8 cellular contexts compared by ENCODE assay signal in the genomic region with DNA sequence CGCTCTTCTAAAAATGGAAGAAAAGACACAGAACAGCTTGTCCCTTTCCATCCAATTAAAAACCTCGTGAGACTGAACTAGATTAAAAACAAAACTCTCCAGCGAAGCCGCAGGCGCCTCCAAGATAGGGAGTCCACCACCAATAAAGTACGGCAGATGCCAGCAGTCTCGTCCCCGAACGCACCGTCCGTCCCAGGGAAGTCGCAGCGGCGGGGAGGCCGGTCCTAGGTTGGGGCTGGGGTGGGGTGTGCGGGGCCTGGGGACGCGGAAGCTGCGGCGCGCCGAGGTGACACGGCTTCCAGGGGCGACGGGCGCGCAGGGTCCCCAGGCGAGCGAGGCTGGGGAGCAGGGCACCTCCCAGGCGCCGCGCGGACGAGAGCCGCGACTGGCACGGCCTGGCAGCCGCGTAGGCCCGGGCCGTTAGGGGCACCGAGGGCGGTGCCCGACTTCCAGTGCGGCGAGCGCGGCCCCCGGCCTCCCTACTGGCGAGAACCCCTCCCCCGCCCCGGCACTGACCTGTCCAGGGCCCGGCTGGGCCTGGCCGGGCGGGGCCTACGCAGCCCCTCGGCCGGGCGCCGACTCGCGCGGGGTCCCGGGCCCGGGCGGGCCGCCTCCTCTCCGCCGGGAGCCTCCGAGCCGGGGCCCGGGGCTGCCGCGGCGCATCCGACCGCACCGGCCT. TPM values are rescaled to one million over a fixed set of nuclear protein-coding genes. Genes with fewer than 3 reads are reported as not detected.
DNase-seq lines count a peak whose midpoint lies in the region; ATAC-seq, FAIRE-seq and TF ChIP-seq lines count a peak whose summit lies in the region.

No MANE protein-coding gene starts in this region.

- peak; percentile 37 for ATAC-seq in GM19438 (IDR thresholded peaks at IDR 0.05; ENCODE audit: low read depth, unreplicated experiment)
- peak; percentile 33 for ATAC-seq in HG03520 (IDR thresholded peaks at IDR 0.05; ENCODE audit: unreplicated experiment)
- ATAC-seq in left lung = peak; percentile 36

- H3K4me1 Mint-ChIP-seq in CD4-positive, alpha-beta memory T cell = peaks cover 25 to 58% (median 43%) of the 10 kb centered on the region in 4 donors

- TF ChIP-seq CTCF in bronchial epithelial cell (IDR thresholded peaks at IDR 0.05; ENCODE audit: insufficient read depth, low read length, severe bottlenecking) = no peak
- TF ChIP-seq CTCF in left lung (IDR thresholded peaks at IDR 0.05) = no peak

- no peak for FAIRE-seq in bronchial epithelial cell (lab: Jason Lieb, UNC)

- peak overlapping the region; percentile 77 to 98 (median 87) for H3K27ac Mint-ChIP-seq in CD4-positive, alpha-beta memory T cell

- intact Hi-C loops in CD4-positive, alpha-beta memory T cell (cut with micrococcal nuclease) = loop anchor here (2.0 to 5.0 kb wide), 3 partner anchors 52 to 698 kb away; a partner anchor contains a TSS
- intact Hi-C loops in left lung (cut with DNase I) = no loop called here

- peak overlapping the region; percentile 54 to 66 for H3K4me3 ChIP-seq in CD4-positive, alpha-beta memory T cell (ENCODE audit: low read length in 2 of 2)
- H3K4me3 ChIP-seq in bronchial epithelial cell (ENCODE audit: low read depth, low read length) (peak overlapping the region; percentile 79), left lung (peak overlapping the region; percentile 74 to 91)

- H3K27me3 Mint-ChIP-seq in CD4-positive, alpha-beta memory T cell = no peaks in the 10 kb centered on the region

- peaks cover 47% of the 10 kb centered on the region for H3K4me1 ChIP-seq in CD4-positive, alpha-beta memory T cell (ENCODE audit: insufficient read depth, low read length)
- peaks cover 34 to 52% of the 10 kb centered on the region in 2 donors for H3K4me1 ChIP-seq in left lung

- no peaks in the 10 kb centered on the region for H3K9me3 ChIP-seq in CD4-positive, alpha-beta memory T cell (ENCODE audit: control insufficient read depth in 1 of 2, low read length in 2 of 2)
- no peaks in the 10 kb centered on the region for H3K9me3 ChIP-seq in left lung

- POLR2A ChIA-PET in CD4-positive, alpha-beta memory T cell (lab: Charles Lee; ENCODE audit: partially characterized antibody) = interaction anchor here (0.8 to 3.1 kb wide), 13 partner anchors 10 to 698 kb away, joined by 3 to 17 read pairs (median 3); a partner anchor contains a TSS

- CTCF ChIA-PET in CD4-positive, alpha-beta memory T cell (lab: Charles Lee; ENCODE audit: partially characterized antibody) = interaction anchor here (0.8 to 2.4 kb wide), 2 partner anchors 19 to 53 kb away, joined by 4 to 16 read pairs; no protein-coding TSS in a partner anchor

- peak overlapping the region; percentile 52 for H3K27ac ChIP-seq in CD4-positive, alpha-beta memory T cell (ENCODE audit: low read depth, low read length)
- H3K27ac ChIP-seq in left lung = peak overlapping the region; percentile 96 to 97

- no peaks in the 10 kb centered on the region for H3K27me3 ChIP-seq in CD4-positive, alpha-beta memory T cell (ENCODE audit: insufficient read depth, low read length)
- no peaks in the 10 kb centered on the region for H3K27me3 ChIP-seq in bronchial epithelial cell (ENCODE audit: control insufficient read depth, insufficient read depth, low read length)
- no peaks in the 10 kb centered on the region for H3K27me3 ChIP-seq in left lung

- no peaks in the 10 kb centered on the region for H3K36me3 ChIP-seq in CD4-positive, alpha-beta memory T cell (ENCODE audit: insufficient read depth, low read length)
- H3K36me3 ChIP-seq in bronchial epithelial cell (ENCODE audit: control insufficient read depth, insufficient read depth, low read length) (peaks cover 3% of the 10 kb centered on the region), left lung (peaks cover 0 to 13% of the 10 kb centered on the region in 2 donors)

- H3K4me3 Mint-ChIP-seq in CD4-positive, alpha-beta memory T cell = peak overlapping the region; percentile 81 to 98 (median 95)

- peaks cover 0 to 2% (median 0%) of the 10 kb centered on the region in 8 donors for H3K9me3 Mint-ChIP-seq in CD4-positive, alpha-beta memory T cell

- DNase-seq in CD4-positive, alpha-beta memory T cell = peak; percentile 37 to 61 (median 45)
- peak; percentile 43 for DNase-seq in UCSD-AML1 (lab: John Stamatoyannopoulos, UW; ENCODE audit: unreplicated experiment)
- DNase-seq in bronchial epithelial cell (ENCODE audit: low read depth) = no peak
- peak; percentile 59 to 92 for DNase-seq in left lung
- DNase-seq in stimulated activated CD4-positive, alpha-beta T cell treated with anti-CD3 and anti-CD28 coated beads, Interleukin-4, amount 100 ng/mL, for 48 hours (ENCODE audit: low read depth in 2 of 2) = peak; percentile 34 to 36
- DNase-seq in SHP77 treated with DMSO at 0.1 percent for 48 hours (lab: John Stamatoyannopoulos, UW) = no peak

- peaks cover 0 to 15% of the 10 kb centered on the region in 2 donors for H3K36me3 Mint-ChIP-seq in CD4-positive, alpha-beta memory T cell

RNA-seq across cellular contexts. Expression of a gene that starts 28.3 kb away (rescaled TPM):
- total RNA-seq in CD4-positive, alpha-beta memory T cell = not detected
- polyA plus RNA-seq in CD4-positive, alpha-beta memory T cell = not detected
- total RNA-seq in bronchial epithelial cell = not detected in 2 replicates
- total RNA-seq in left lung = not detected

Comparison
In these comparisons a context has a peak if more than half of its experiments do, and no peak if none do; other contexts are left out.
1. DNase-seq: peak in CD4-positive, alpha-beta memory T cell (5 of 5), UCSD-AML1 (single experiment), left lung (2 of 2) and stimulated activated CD4-positive, alpha-beta T cell treated with anti-CD3 and anti-CD28 coated beads, Interleukin-4, amount 100 ng/mL, for 48 hours (2 of 2); none in bronchial epithelial cell (single experiment) and SHP77 treated with DMSO at 0.1 percent for 48 hours (single experiment).
2. Peak in every context shown above with its lines, with median percentiles within 50 percentile points of each other: H3K4me3 ChIP-seq and ATAC-seq.